ENCODE assay signal across 20 cellular contexts in the genomic region with DNA sequence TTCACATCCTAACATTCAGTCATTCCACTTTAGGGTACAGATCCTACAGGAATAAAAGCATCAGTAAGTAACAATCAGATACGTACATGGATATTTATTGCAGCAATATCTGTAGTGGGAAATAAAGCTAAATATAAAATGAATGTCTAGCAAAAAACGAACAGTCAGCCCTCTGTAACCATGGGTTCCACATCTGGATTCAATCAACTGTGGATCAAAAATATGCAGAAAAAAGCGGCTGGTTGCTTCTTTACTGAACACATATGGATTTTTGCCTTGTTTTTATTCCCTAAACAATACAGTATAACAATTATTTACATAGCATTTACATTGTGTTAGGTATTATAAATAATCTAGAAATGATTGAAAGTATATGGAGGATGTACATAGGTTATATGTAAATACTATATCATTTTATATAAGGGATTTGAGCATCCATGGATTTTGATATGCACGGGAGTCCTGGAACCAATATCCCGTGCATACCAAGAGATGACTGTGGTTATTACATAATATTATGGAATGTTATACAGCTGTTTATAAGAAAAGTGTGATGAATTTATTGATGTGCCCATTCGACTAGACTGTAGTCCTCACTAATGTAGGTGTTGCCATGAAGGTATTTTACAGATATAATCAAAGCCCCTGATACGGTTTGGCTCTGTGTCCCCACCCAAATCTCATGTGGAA.
"Had no signal": no experiment of that assay in that cellular context is flagged by ENCODE, and none has a peak within 500 bp of the region (broad histone marks: within the 10 kb centered on the region; RNA-seq: fewer than 3 reads in every experiment).

No MANE protein-coding gene starts in this region.

- H3K4me3 ChIP-seq: ascending aorta, mucosa of descending colon, thyroid gland had no signal

- H3K9me3 ChIP-seq: ascending aorta, mucosa of descending colon, neutrophil, thyroid gland had no signal

- H3K27me3 Mint-ChIP-seq: activated CD8-positive, alpha-beta memory T cell treated with anti-CD3 and anti-CD28 coated beads, Interleukin-2, amount 10 ng/mL, durations not matched to agents 7 days and 5 days; activated naive CD8-positive, alpha-beta T cell treated with anti-CD3 and anti-CD28 coated beads, Interleukin-2, amount 10 ng/mL, durations not matched to agents 7 days and 5 days; naive thymus-derived CD8-positive, alpha-beta T cell had no signal

- H3K4me1 Mint-ChIP-seq: activated CD8-positive, alpha-beta memory T cell treated with anti-CD3 and anti-CD28 coated beads, Interleukin-2, amount 10 ng/mL, durations not matched to agents 7 days and 5 days; activated naive CD8-positive, alpha-beta T cell treated with anti-CD3 and anti-CD28 coated beads, Interleukin-2, amount 10 ng/mL, durations not matched to agents 7 days and 5 days; naive thymus-derived CD8-positive, alpha-beta T cell had no signal

- FAIRE-seq: small intestine, urothelium cell line had no signal

- H3K27ac ChIP-seq: ascending aorta, foreskin keratinocyte, neutrophil, thyroid gland had no signal

- H3K27ac Mint-ChIP-seq: activated CD8-positive, alpha-beta memory T cell treated with anti-CD3 and anti-CD28 coated beads, Interleukin-2, amount 10 ng/mL, durations not matched to agents 7 days and 5 days; activated naive CD8-positive, alpha-beta T cell treated with anti-CD3 and anti-CD28 coated beads, Interleukin-2, amount 10 ng/mL, durations not matched to agents 7 days and 5 days had no signal

- H3K4me3 Mint-ChIP-seq: activated CD8-positive, alpha-beta memory T cell treated with anti-CD3 and anti-CD28 coated beads, Interleukin-2, amount 10 ng/mL, durations not matched to agents 7 days and 5 days; activated naive CD8-positive, alpha-beta T cell treated with anti-CD3 and anti-CD28 coated beads, Interleukin-2, amount 10 ng/mL, durations not matched to agents 7 days and 5 days; activated T-cell treated with anti-CD3 and anti-CD28 coated beads, Interleukin-2, amount 50 U/mL, for 4 hours; naive thymus-derived CD8-positive, alpha-beta T cell had no signal

- H3K27me3 ChIP-seq: ascending aorta, foreskin keratinocyte, neutrophil, thyroid gland had no signal

- H3K9me3 Mint-ChIP-seq: activated naive CD8-positive, alpha-beta T cell treated with anti-CD3 and anti-CD28 coated beads, Interleukin-2, amount 10 ng/mL, durations not matched to agents 7 days and 5 days; activated T-cell treated with anti-CD3 and anti-CD28 coated beads, Interleukin-2, amount 50 U/mL, for 4 hours had no signal

- DNase-seq: activated CD4-positive, alpha-beta T cell treated with anti-CD3 and anti-CD28 coated beads for 1 hour; activated CD4-positive, alpha-beta T cell treated with anti-CD3 and anti-CD28 coated beads, Interleukin-2, amount 50 U/mL, for 48 hours; activated CD8-positive, alpha-beta memory T cell treated with anti-CD3 and anti-CD28 coated beads, Interleukin-2, amount 10 ng/mL, durations not matched to agents 7 days and 5 days; activated gamma-delta T cell; activated naive CD8-positive, alpha-beta T cell treated with anti-CD3 and anti-CD28 coated beads, Interleukin-2, amount 10 ng/mL, durations not matched to agents 7 days and 5 days; activated T-cell treated with anti-CD3 and anti-CD28 coated beads, Interleukin-2, amount 50 U/mL, for 4 hours; caudate nucleus; cortex of kidney; effector memory CD4-positive, alpha-beta T cell; foreskin keratinocyte; head of caudate nucleus; mucosa of descending colon; naive thymus-derived CD8-positive, alpha-beta T cell; right cardiac atrium; small intestine; T-helper 9 cell; thyroid gland had no signal

- H3K4me1 ChIP-seq: ascending aorta, foreskin keratinocyte, thyroid gland had no signal

- ATAC-seq: activated CD8-positive, alpha-beta memory T cell treated with anti-CD3 and anti-CD28 coated beads, Interleukin-2, amount 10 ng/mL, durations not matched to agents 7 days and 5 days; activated T-cell treated with anti-CD3 and anti-CD28 coated beads, Interleukin-2, amount 50 U/mL, for 4 hours; foreskin keratinocyte; mucosa of descending colon; naive thymus-derived CD8-positive, alpha-beta T cell; right cardiac atrium had no signal

- H3K36me3 ChIP-seq: neutrophil, thyroid gland had no signal
